In the genomic region with DNA sequence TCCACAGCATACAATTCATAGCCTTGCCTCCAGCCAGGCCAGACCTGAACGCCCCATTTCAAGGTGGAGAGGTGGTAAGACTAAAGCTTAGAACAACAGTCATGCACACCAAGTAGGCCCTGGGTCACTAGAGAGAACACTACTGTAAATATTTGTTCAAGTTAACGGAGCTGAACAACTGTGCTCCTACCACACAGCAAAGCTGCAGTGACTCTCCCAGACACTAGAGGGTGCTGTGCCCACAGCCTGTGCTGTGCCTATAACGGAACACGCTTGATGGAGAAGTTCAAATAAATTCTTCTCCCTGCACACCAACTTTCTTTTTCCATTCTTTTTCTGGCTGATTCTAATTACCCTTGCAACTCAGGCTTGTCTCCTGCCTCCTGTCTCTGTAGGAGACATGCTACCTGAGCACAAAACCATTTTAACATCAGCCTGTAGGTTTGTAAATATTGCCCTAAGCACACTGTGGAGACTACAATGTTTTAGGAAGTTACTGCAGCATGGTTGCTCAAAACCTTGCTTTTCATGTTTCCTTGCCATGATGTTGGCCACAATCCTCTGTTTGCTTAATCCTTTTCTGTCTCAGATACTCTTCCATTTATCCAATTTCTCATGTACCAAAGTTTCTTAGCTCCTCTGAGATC, we compare ENCODE assay signal across 8 cellular contexts.
DNase-seq lines count a peak whose midpoint lies in the region; ATAC-seq, FAIRE-seq and TF ChIP-seq lines count a peak whose summit lies in the region.
"Not testable (repeated sequence)": the region's sequence is repeated elsewhere in the genome, so short reads cannot be mapped to it uniquely, and the experiment has no call there.

No MANE protein-coding gene starts in this region.

- not testable (repeated sequence) for TF ChIP-seq EP300 in SK-N-SH (IDR thresholded peaks at IDR 0.05; ENCODE audit: borderline replicate concordance in 1 of 2, low read depth in 1 of 2, low read length in 1 of 2)

- not testable (repeated sequence) for H3K27me3 Mint-ChIP-seq in activated T-helper 2 cell treated with anti-CD3 and anti-CD28 coated beads, Interferon-gamma antibody, Interleukin-2, Interleukin-4, amounts not matched to agents 10 μg/mL and 5 μg/mL and 100 μg/mL, durations not matched to agents 14 hours and 24 hours and 36 hours (ENCODE audit: low read depth); osteocyte (ENCODE audit: unreplicated experiment)

- H3K79me2 ChIP-seq in SK-N-SH (ENCODE audit: insufficient read depth): not testable (repeated sequence)

- peaks cover 12% of the 10 kb centered on the region for H3K4me1 Mint-ChIP-seq in activated T-helper 2 cell treated with anti-CD3 and anti-CD28 coated beads, Interferon-gamma antibody, Interleukin-2, Interleukin-4, amounts not matched to agents 10 μg/mL and 5 μg/mL and 100 μg/mL, durations not matched to agents 14 hours and 24 hours and 36 hours (ENCODE audit: low read depth)
- not testable (repeated sequence) for H3K4me1 Mint-ChIP-seq in osteocyte (ENCODE audit: unreplicated experiment)

- 13% methylated on average over 4 of the region's 4 CpGs for WGBS in SK-N-SH (ENCODE audit: low lambda C conversion rate)

- H3K9ac ChIP-seq in SK-N-SH: not testable (repeated sequence)

- POLR2A ChIA-PET in SK-N-SH (lab: Yijun Ruan, JAX): not testable (repeated sequence)

- peak; percentile 75 for FAIRE-seq in H54 (lab: Jason Lieb, UNC)

- not testable (repeated sequence) for H3K4me1 ChIP-seq in SK-N-SH (ENCODE audit: control insufficient read depth in 1 of 2, insufficient read depth in 2 of 2, low read depth in 1 of 2, low read length in 1 of 2); foreskin keratinocyte

- H3K9me2 ChIP-seq in SK-N-SH: not testable (repeated sequence)

- TF ChIP-seq CTCF in SK-N-SH (IDR thresholded peaks at IDR 0.05): peak; percentile 87
- peak; percentile 79 for TF ChIP-seq CTCF in foreskin keratinocyte (conservative IDR thresholded peaks at IDR 0.05)
- peak; percentile 82 for TF ChIP-seq CTCF in osteocyte (IDR thresholded peaks at IDR 0.05)

- H3K9me3 ChIP-seq in SK-N-SH: not testable (repeated sequence)

- H3K27ac ChIP-seq in SK-N-SH (ENCODE audit: low read depth in 2 of 2, low read length in 1 of 2); foreskin keratinocyte: not testable (repeated sequence)

- peak overlapping the region; percentile 12 for H3K27ac Mint-ChIP-seq in activated T-helper 2 cell treated with anti-CD3 and anti-CD28 coated beads, Interferon-gamma antibody, Interleukin-2, Interleukin-4, amounts not matched to agents 10 μg/mL and 5 μg/mL and 100 μg/mL, durations not matched to agents 14 hours and 24 hours and 36 hours
- not testable (repeated sequence) for H3K27ac Mint-ChIP-seq in osteocyte (ENCODE audit: unreplicated experiment)

- not testable (repeated sequence) for H3K4me3 ChIP-seq in SK-N-SH (ENCODE audit: low read depth in 2 of 2, low read length in 1 of 2)

- not testable (repeated sequence) for H3K27me3 ChIP-seq in SK-N-SH (ENCODE audit: insufficient read depth); foreskin keratinocyte

- H3K36me3 Mint-ChIP-seq in activated T-helper 2 cell treated with anti-CD3 and anti-CD28 coated beads, Interferon-gamma antibody, Interleukin-2, Interleukin-4, amounts not matched to agents 10 μg/mL and 5 μg/mL and 100 μg/mL, durations not matched to agents 14 hours and 24 hours and 36 hours (ENCODE audit: low read depth); osteocyte (ENCODE audit: unreplicated experiment): not testable (repeated sequence)

- not testable (repeated sequence) for H3K9me3 Mint-ChIP-seq in activated T-helper 2 cell treated with anti-CD3 and anti-CD28 coated beads, Interferon-gamma antibody, Interleukin-2, Interleukin-4, amounts not matched to agents 10 μg/mL and 5 μg/mL and 100 μg/mL, durations not matched to agents 14 hours and 24 hours and 36 hours; osteocyte (ENCODE audit: unreplicated experiment)

- peak; percentile 75 for DNase-seq in Daoy (ENCODE audit: low read depth)
- DNase-seq in H54 (ENCODE audit: insufficient read length, low spot score): peak; percentile 30
- DNase-seq in NCI-H1092 (lab: John Stamatoyannopoulos, UW): peak; percentile 62
- peak; percentile 51 for DNase-seq in SK-N-SH
- peak; percentile 48 for DNase-seq in activated T-helper 2 cell treated with anti-CD3 and anti-CD28 coated beads, Interferon-gamma antibody, Interleukin-2, Interleukin-4, amounts not matched to agents 10 μg/mL and 5 μg/mL and 100 μg/mL, durations not matched to agents 14 hours and 24 hours and 36 hours (ENCODE audit: low spot score)
- DNase-seq in foreskin keratinocyte: peak in 1 of 2 donors; percentile 16
- not testable (repeated sequence) for DNase-seq in osteocyte (ENCODE audit: extremely low spot score, unreplicated experiment)
- peak; percentile 63 for DNase-seq in superior temporal gyrus (ENCODE audit: extremely low spot score)

- not testable (repeated sequence) for TF ChIP-seq POLR2A in H54 (IDR thresholded peaks at IDR 0.05; ENCODE audit: low read depth, low read length)

- H4K20me1 ChIP-seq in SK-N-SH (ENCODE audit: insufficient read depth): not testable (repeated sequence)

- not testable (repeated sequence) for H3K36me3 ChIP-seq in SK-N-SH (replicated peaks in 1 of 2; ENCODE audit: control insufficient read depth in 1 of 2, insufficient read depth in 2 of 2, low read length in 1 of 2)

- peak; percentile 72 for ATAC-seq in foreskin keratinocyte

- peak overlapping the region; percentile 82; the same call in 1 of the 2 replicates for H2AFZ ChIP-seq in SK-N-SH (ENCODE audit: low read depth)

- intact Hi-C loops in activated T-helper 2 cell treated with anti-CD3 and anti-CD28 coated beads, Interferon-gamma antibody, Interleukin-2, Interleukin-4, amounts not matched to agents 10 μg/mL and 5 μg/mL and 100 μg/mL, durations not matched to agents 14 hours and 24 hours and 36 hours (cut with micrococcal nuclease): loop anchor here (2.0 to 10.0 kb wide), 2 partner anchors 69 to 259 kb away; no protein-coding TSS in a partner anchor

- H3K4me3 Mint-ChIP-seq in activated T-helper 2 cell treated with anti-CD3 and anti-CD28 coated beads, Interferon-gamma antibody, Interleukin-2, Interleukin-4, amounts not matched to agents 10 μg/mL and 5 μg/mL and 100 μg/mL, durations not matched to agents 14 hours and 24 hours and 36 hours (ENCODE audit: low read depth); osteocyte (ENCODE audit: unreplicated experiment): not testable (repeated sequence)

- not testable (repeated sequence) for H3K4me2 ChIP-seq in SK-N-SH

- CTCF ChIA-PET in SK-N-SH (lab: Yijun Ruan, JAX): interaction anchor here (0.6 to 3.5 kb wide), 25 partner anchors 9 to 414 kb away, joined by 3 to 13 read pairs (median 5); a partner anchor contains a TSS

- not testable (repeated sequence) for H3F3A ChIP-seq in SK-N-SH (replicated peaks; ENCODE audit: insufficient read depth)

- peak; percentile 78 for TF ChIP-seq RAD21 in SK-N-SH (IDR thresholded peaks at IDR 0.05; ENCODE audit: low read length)

TF ChIP-seq in SK-N-SH, 30 proteins besides CTCF, POLR2A, EP300 and RAD21:
- peak; percentile 65 for TF ChIP-seq SMC3 (IDR thresholded peaks at IDR 0.05; ENCODE audit: low read depth, low read length)
